In the genomic region with DNA sequence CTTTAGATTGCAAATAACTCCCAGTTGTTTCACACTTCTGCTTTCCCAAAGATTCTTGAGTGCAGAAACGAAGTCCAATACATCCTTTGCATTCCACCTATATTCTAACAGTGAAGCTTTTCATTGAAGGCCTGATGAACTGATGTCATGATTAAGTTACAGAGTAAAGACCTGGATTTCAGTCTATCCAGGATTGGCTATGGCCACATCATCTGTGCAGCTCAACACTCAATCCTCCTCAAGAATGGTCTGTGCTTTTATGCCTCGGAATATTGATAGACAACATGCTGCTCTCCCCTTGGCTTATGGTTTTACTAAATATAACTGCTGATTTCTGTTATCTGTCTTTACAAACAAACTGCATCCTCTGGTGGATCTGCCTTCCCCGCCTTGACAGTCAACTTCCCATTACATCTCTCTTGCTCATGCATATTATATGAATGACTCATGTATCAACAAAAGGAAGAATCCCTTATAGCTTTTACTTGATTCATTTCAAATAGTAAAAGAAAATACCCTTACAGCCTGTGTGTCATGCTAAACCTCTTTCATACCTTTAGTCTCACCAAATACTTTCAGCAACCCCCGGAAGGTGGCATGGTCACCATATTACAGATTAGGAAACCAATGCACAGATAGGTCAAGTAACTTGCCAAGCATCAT, we compare ENCODE assay signal across 15 cellular contexts. TPM values are rescaled to one million over a fixed set of nuclear protein-coding genes. Genes with fewer than 3 reads are reported as not detected.
A peak's percentile ranks its signal among the peaks of the same experiment; 100 is the strongest.
DNase-seq lines count a peak whose midpoint lies in the region; ATAC-seq and TF ChIP-seq lines count a peak whose summit lies in the region.
"Had no signal": no experiment of that assay in that cellular context is flagged by ENCODE, and none has a peak within 500 bp of the region (broad histone marks: within the 10 kb centered on the region; RNA-seq: fewer than 3 reads in every experiment).

No MANE protein-coding gene starts in this region.

- H3K79me2 ChIP-seq in osteoblast (ENCODE audit: insufficient read depth, low read length), result no peaks in the 10 kb centered on the region

- no peak overlapping the region for H3K4me3 ChIP-seq in epithelial cell of esophagus (ENCODE audit: low read length)
- H3K4me3 ChIP-seq in osteoblast (ENCODE audit: insufficient read depth, low read length), result no peak overlapping the region
- no peak overlapping the region for H3K4me3 ChIP-seq in H7 (ENCODE audit: insufficient read depth, low read depth, low read length)
- H3K4me3 ChIP-seq: GM12878, left ventricle myocardium inferior had no signal

- no peaks in the 10 kb centered on the region for H3K36me3 ChIP-seq in osteoblast (ENCODE audit: insufficient read depth, low read length)
- H3K36me3 ChIP-seq in H7 (replicated peaks; ENCODE audit: control insufficient read depth, insufficient read depth, low read length), result no peaks in the 10 kb centered on the region
- H3K36me3 ChIP-seq: left ventricle myocardium inferior had no signal

- peak; percentile 88 for DNase-seq in EL
- peak; percentile 72 for DNase-seq in RKO (ENCODE audit: low spot score)
- DNase-seq in epithelial cell of esophagus (ENCODE audit: low read depth), result peak; percentile 76
- DNase-seq in osteoblast (ENCODE audit: insufficient read length, low spot score, missing footprints), result peak; percentile 81
- DNase-seq in H7, result no peak
- no peak for DNase-seq in effector CD4-positive, alpha-beta T cell
- DNase-seq: caudate nucleus; left ventricle myocardium inferior; nucleus accumbens; stimulated activated CD4-positive, alpha-beta T cell treated with anti-CD3 and anti-CD28 coated beads, Interleukin-1b, Interleukin-23, amount 100 ng/mL, for 48 hours had no signal

- H3K4me2 ChIP-seq in osteoblast (ENCODE audit: insufficient read depth, low read length), result peak overlapping the region; percentile 19

- TF ChIP-seq CTCF in epithelial cell of esophagus (IDR thresholded peaks at IDR 0.05; ENCODE audit: insufficient read depth, low read depth, low read length, missing control alignments), result no peak
- TF ChIP-seq CTCF in osteoblast (IDR thresholded peaks at IDR 0.05; ENCODE audit: extremely low read depth, low read depth, low read length), result no peak

- H3K27ac ChIP-seq in osteoblast (ENCODE audit: low read depth, low read length), result peak overlapping the region; percentile 21
- H3K27ac ChIP-seq: left ventricle myocardium inferior had no signal

- H2AFZ ChIP-seq in osteoblast (ENCODE audit: low read length), result no peak overlapping the region

- H3K9me3 ChIP-seq in osteoblast (ENCODE audit: low read depth, low read length), result no peaks in the 10 kb centered on the region
- H3K9me3 ChIP-seq: left ventricle myocardium inferior had no signal

- H3K27me3 ChIP-seq in osteoblast (ENCODE audit: insufficient read depth, low read length) (no peaks in the 10 kb centered on the region), H7 (ENCODE audit: control insufficient read depth, insufficient read depth, low read length) (no peaks in the 10 kb centered on the region)

- no peak for ATAC-seq in GM19023 (IDR thresholded peaks at IDR 0.05; ENCODE audit: unreplicated experiment)
- ATAC-seq in GM21515 (IDR thresholded peaks at IDR 0.05; ENCODE audit: unreplicated experiment), result no peak
- ATAC-seq: GM12878; stimulated activated memory B cell treated with anti-CD40 and anti-IgM and Interleukin-4, amounts not matched to agents 10 μg/mL and 1 μg/mL and 100 μg/mL, for 72 hours had no signal

- H4K20me1 ChIP-seq in osteoblast (ENCODE audit: insufficient read depth, low read length), result no peaks in the 10 kb centered on the region

- H3K4me1 ChIP-seq in osteoblast (ENCODE audit: insufficient read depth, low read length), result peaks cover 23% of the 10 kb centered on the region
- H3K4me1 ChIP-seq: left ventricle myocardium inferior had no signal

RNA-seq across cellular contexts. Expression of a gene that starts 59.5 kb away (rescaled TPM):
- under 0.01 TPM in 1 of 2 replicates, not detected in the other for total RNA-seq in osteoblast
- total RNA-seq in H7 (2014; rRNA removed; shearing (Covaris generic)), result 0.10 and 0.11 TPM in 2 replicates
- total RNA-seq: NCI-H460 had no signal

RNA-seq across cellular contexts. Expression of a gene that starts 59.6 kb away (rescaled TPM):
- 39.8 TPM in 2 replicates for total RNA-seq in osteoblast
- 31.7 and 43.6 TPM in 2 replicates for total RNA-seq in H7 (2014; rRNA removed; shearing (Covaris generic))

Comparison
In these comparisons a context has a peak if more than half of its experiments do, and no peak if none do; other contexts are left out.
1. DNase-seq: peak in EL (single experiment), RKO (single experiment), epithelial cell of esophagus (single experiment) and osteoblast (single experiment); none in H7 (single experiment) and effector CD4-positive, alpha-beta T cell (single experiment).